18 cellular contexts compared by ENCODE assay signal in genomic region chr1:24688033-24688432, GRCh38. TPM values are rescaled to one million over a fixed set of nuclear protein-coding genes. Genes with fewer than 3 reads are reported as not detected.
DNase-seq lines count a peak whose midpoint lies in the region; TF ChIP-seq lines count a peak whose summit lies in the region.
"Had no signal": no experiment of that assay in that cellular context is flagged by ENCODE, and none has a peak within 500 bp of the region (broad histone marks: within the 10 kb centered on the region; RNA-seq: fewer than 3 reads in every experiment).

No MANE protein-coding gene starts in this region.

- H3K27me3 ChIP-seq in breast epithelium (no peaks in the 10 kb centered on the region), mammary epithelial cell (ENCODE audit: insufficient read depth, low read length) (no peaks in the 10 kb centered on the region), mesendoderm (ENCODE audit: insufficient read depth, low read length, poor library complexity) (no peaks in the 10 kb centered on the region), spleen (replicated peaks in 1 of 7) (no peaks in the 10 kb centered on the region)
- H3K27me3 ChIP-seq: SJSA1, uterus had no signal

- H2BK15ac ChIP-seq in mesendoderm (replicated peaks; ENCODE audit: low read depth): no peak overlapping the region

- H3K9me3 Mint-ChIP-seq in MCF 10A (ENCODE audit: unreplicated experiment): no peaks in the 10 kb centered on the region
- H3K9me3 Mint-ChIP-seq in progenitor cell of endocrine pancreas (ENCODE audit: low read depth): no peaks in the 10 kb centered on the region
- H3K9me3 Mint-ChIP-seq: activated B cell treated with CpG ODN at 0.5 μM for 24 hours; activated CD4-positive, alpha-beta T cell treated with anti-CD3 and anti-CD28 coated beads, Interleukin-2, amount 10 ng/mL, durations not matched to agents 7 days and 5 days; activated naive CD4-positive, alpha-beta T cell treated with anti-CD3 and anti-CD28 coated beads, Interleukin-2, amount 50 U/mL, for 72 hours; CD8-positive, alpha-beta T cell; naive B cell had no signal

- H3K79me1 ChIP-seq in mesendoderm (ENCODE audit: low read length): no peaks in the 10 kb centered on the region

- DNase-seq in MCF 10A (ENCODE audit: unreplicated experiment): no peak
- no peak for DNase-seq in breast epithelium (ENCODE audit: low spot score in 2 of 2)
- DNase-seq in mammary epithelial cell: no peak
- DNase-seq in mesendoderm: no peak
- DNase-seq in spleen: peak; percentile 17
- no peak for DNase-seq in NCI-H1694 treated with DMSO at 0.1 percent for 48 hours (lab: John Stamatoyannopoulos, UW)
- DNase-seq in progenitor cell of endocrine pancreas (ENCODE audit: low spot score, unreplicated experiment): no peak
- no peak for DNase-seq in NCI-H1436 (lab: John Stamatoyannopoulos, UW)
- DNase-seq: GOT3 had no signal

- peak overlapping the region; percentile 54 for H2AFZ ChIP-seq in mammary epithelial cell (ENCODE audit: low read depth, low read length)

- no peak overlapping the region for H2BK120ac ChIP-seq in mesendoderm (ENCODE audit: low read depth, low read length)

- POLR2A ChIA-PET in MCF 10A (lab: Yijun Ruan, JAX): interaction anchor here (0.6 to 1.9 kb wide), 9 partner anchors 44 to 543 kb away, joined by 3 to 15 read pairs (median 5); partner anchors contain the start of gene CLIC4

- dilution Hi-C loops in mammary epithelial cell (cut with HindIII; ENCODE audit: low sequenced_read_pairs): no loop called here

- H3K9me3 ChIP-seq in breast epithelium: no peaks in the 10 kb centered on the region
- H3K9me3 ChIP-seq in mammary epithelial cell (replicated peaks; ENCODE audit: insufficient read depth, low read length): no peaks in the 10 kb centered on the region
- no peaks in the 10 kb centered on the region for H3K9me3 ChIP-seq in spleen
- H3K9me3 ChIP-seq: SJSA1, uterus had no signal

- H3K27ac ChIP-seq in breast epithelium (no peak overlapping the region), mammary epithelial cell (ENCODE audit: insufficient read depth, low read depth, low read length) (no peak overlapping the region), mesendoderm (ENCODE audit: low read depth, low read length) (no peak overlapping the region), spleen (no peak overlapping the region)
- H3K27ac ChIP-seq: HL-60, SJSA1, skin epidermis, uterus had no signal

- peaks cover 14% of the 10 kb centered on the region for H3K4me1 Mint-ChIP-seq in MCF 10A (ENCODE audit: insufficient read depth, unreplicated experiment)
- H3K4me1 Mint-ChIP-seq in progenitor cell of endocrine pancreas (ENCODE audit: low read depth): peaks cover 4% of the 10 kb centered on the region

- TF ChIP-seq POLR2A in breast epithelium (IDR thresholded peaks at IDR 0.05) (no peak), spleen (IDR thresholded peaks at IDR 0.05) (no peak)

- H3K36me3 ChIP-seq in breast epithelium (no peaks in the 10 kb centered on the region), mammary epithelial cell (ENCODE audit: insufficient read depth, low read length) (no peaks in the 10 kb centered on the region), mesendoderm (ENCODE audit: control insufficient read depth, insufficient read depth, low read length) (no peaks in the 10 kb centered on the region), spleen (no peaks in the 10 kb centered on the region)
- H3K36me3 ChIP-seq: SJSA1, uterus had no signal

- H4K5ac ChIP-seq in mesendoderm (ENCODE audit: low read length): no peak overlapping the region

- H3K27me3 Mint-ChIP-seq in MCF 10A (ENCODE audit: insufficient read depth, unreplicated experiment) (no peaks in the 10 kb centered on the region), progenitor cell of endocrine pancreas (no peaks in the 10 kb centered on the region)
- H3K27me3 Mint-ChIP-seq: activated B cell treated with CpG ODN at 0.5 μM for 24 hours; activated CD4-positive, alpha-beta T cell treated with anti-CD3 and anti-CD28 coated beads, Interleukin-2, amount 10 ng/mL, durations not matched to agents 7 days and 5 days; naive B cell had no signal

- no peak overlapping the region for H3K9ac ChIP-seq in mammary epithelial cell (ENCODE audit: insufficient read depth, low read length)
- H3K9ac ChIP-seq in mesendoderm (ENCODE audit: low read length): no peak overlapping the region

- peak overlapping the region; percentile 25 for H3K56ac ChIP-seq in mesendoderm (ENCODE audit: low read length)

- in situ Hi-C loops in mammary epithelial cell (cut with MboI; ENCODE audit: low sequenced_read_pairs in 2 of 2): loop anchor here (5.0 kb wide), 1 partner anchor 139 kb away; no protein-coding TSS in a partner anchor

- peak overlapping the region; percentile 13 for H3K27ac Mint-ChIP-seq in MCF 10A (ENCODE audit: low read depth, unreplicated experiment)
- no peak overlapping the region for H3K27ac Mint-ChIP-seq in progenitor cell of endocrine pancreas
- H3K27ac Mint-ChIP-seq: activated naive CD4-positive, alpha-beta T cell treated with anti-CD3 and anti-CD28 coated beads, Interleukin-2, amount 50 U/mL, for 72 hours; CD8-positive, alpha-beta T cell had no signal

- no peaks in the 10 kb centered on the region for H4K20me1 ChIP-seq in mammary epithelial cell (ENCODE audit: insufficient read depth, low read length)

- 75% methylated on average over 2 of the region's 2 CpGs for WGBS in mammary epithelial cell (ENCODE audit: low coverage, missing lambda C conversion rate)
- WGBS in mesendoderm (ENCODE audit: extremely low coverage, insufficient coverage, low lambda C conversion rate): no CpG with 5 or more reads among the region's 2 CpGs
- 77 to 89% (median 88%) methylated on average over 2 of the region's 2 CpGs for WGBS in spleen, 5 donors

- H3K4me3 Mint-ChIP-seq in MCF 10A (ENCODE audit: unreplicated experiment): no peak overlapping the region
- H3K4me3 Mint-ChIP-seq in progenitor cell of endocrine pancreas (ENCODE audit: low read depth): no peak overlapping the region
- H3K4me3 Mint-ChIP-seq: activated B cell treated with CpG ODN at 0.5 μM for 24 hours; activated CD4-positive, alpha-beta T cell treated with anti-CD3 and anti-CD28 coated beads, Interleukin-2, amount 10 ng/mL, durations not matched to agents 7 days and 5 days; CD8-positive, alpha-beta T cell had no signal

- H3K36me3 Mint-ChIP-seq in MCF 10A (ENCODE audit: insufficient read depth, unreplicated experiment) (no peaks in the 10 kb centered on the region), progenitor cell of endocrine pancreas (ENCODE audit: insufficient read depth) (no peaks in the 10 kb centered on the region)
- H3K36me3 Mint-ChIP-seq: activated naive CD4-positive, alpha-beta T cell treated with anti-CD3 and anti-CD28 coated beads, Interleukin-2, amount 50 U/mL, for 72 hours; CD8-positive, alpha-beta T cell; naive B cell had no signal

- no peak overlapping the region for H3K23ac ChIP-seq in mesendoderm (ENCODE audit: low read length)

- no peak overlapping the region for H3K4me2 ChIP-seq in mammary epithelial cell (ENCODE audit: insufficient read depth, low read depth, low read length)
- no peak overlapping the region for H3K4me2 ChIP-seq in mesendoderm (ENCODE audit: low read length)

- no peak for TF ChIP-seq CTCF in MCF 10A (IDR thresholded peaks at IDR 0.05; ENCODE audit: unreplicated experiment)
- TF ChIP-seq CTCF in breast epithelium (IDR thresholded peaks at IDR 0.05): no peak
- no peak for TF ChIP-seq CTCF in mammary epithelial cell (conservative IDR thresholded peaks at IDR 0.05 in 1 of 2, IDR thresholded peaks at IDR 0.05 in 1 of 2; ENCODE audit: extremely low read depth in 1 of 2, insufficient read depth in 1 of 2, low read depth in 1 of 2, low read length in 2 of 2)
- no peak for TF ChIP-seq CTCF in spleen (IDR thresholded peaks at IDR 0.05 in 8 of 11, conservative IDR thresholded peaks at IDR 0.05 in 3 of 11)
- TF ChIP-seq CTCF in progenitor cell of endocrine pancreas (IDR thresholded peaks at IDR 0.05; ENCODE audit: unreplicated experiment): no peak

- H3K18ac ChIP-seq in mesendoderm (ENCODE audit: low read length): no peak overlapping the region

- no peak overlapping the region for H2BK5ac ChIP-seq in mesendoderm (ENCODE audit: low read length)

- H3K79me2 ChIP-seq in mammary epithelial cell (ENCODE audit: insufficient read depth, low read length): no peaks in the 10 kb centered on the region
- H3K79me2 ChIP-seq in mesendoderm (ENCODE audit: control insufficient read depth, insufficient read depth, low read length): no peaks in the 10 kb centered on the region

- no peak overlapping the region for H3K4ac ChIP-seq in mesendoderm (ENCODE audit: low read depth, low read length)

- H2AK5ac ChIP-seq in mesendoderm (ENCODE audit: low read length): peak overlapping the region; percentile 78

- CTCF ChIA-PET in MCF 10A (lab: Yijun Ruan, JAX): interaction anchor here (0.6 to 6.5 kb wide), 40 partner anchors 10 to 677 kb away, joined by 3 to 208 read pairs (median 5); partner anchors contain the start of gene CLIC4
- CTCF ChIA-PET in mammary epithelial cell (lab: Charles Lee; ENCODE audit: low non-redundant PET): interaction anchor here (0.5 to 1.8 kb wide), 7 partner anchors 17 to 210 kb away, joined by 3 to 12 read pairs (median 3); partner anchors contain the start of gene CLIC4

- H3K4me1 ChIP-seq in breast epithelium: no peaks in the 10 kb centered on the region
- H3K4me1 ChIP-seq in mammary epithelial cell (ENCODE audit: insufficient read depth, low read length): peaks cover 13% of the 10 kb centered on the region
- no peaks in the 10 kb centered on the region for H3K4me1 ChIP-seq in mesendoderm (ENCODE audit: control insufficient read depth, low read depth, low read length)
- H3K4me1 ChIP-seq in spleen: peaks cover 0 to 12% (median 7%) of the 10 kb centered on the region in 6 donors

- BruUV-seq in MCF 10A (replicated peaks; lab: Mats Ljungman, UMichigan) (no TSS peak), mammary epithelial cell (replicated peaks; lab: Mats Ljungman, UMichigan) (no TSS peak)

- intact Hi-C loops in MCF 10A (cut with micrococcal nuclease): loop anchor here (1.0 to 2.0 kb wide), 2 partner anchors 56 to 143 kb away; no protein-coding TSS in a partner anchor
- intact Hi-C loops in breast epithelium (cut with DNase I; ENCODE audit: low total_unique reads): loop anchor here (5.0 kb wide), 1 partner anchor 529 kb away; no protein-coding TSS in a partner anchor
- intact Hi-C loops in mammary epithelial cell (cut with micrococcal nuclease): loop anchor here (1.0 to 2.0 kb wide), 2 partner anchors 58 to 143 kb away; no protein-coding TSS in a partner anchor
- intact Hi-C loops in spleen (cut with DNase I; ENCODE audit: low total_unique reads): loop anchor here (2.0 kb wide), 1 partner anchor 141 kb away; no protein-coding TSS in a partner anchor

- H3K4me3 ChIP-seq in breast epithelium: no peak overlapping the region
- H3K4me3 ChIP-seq in mammary epithelial cell (replicated peaks in 1 of 3; ENCODE audit: insufficient read depth in 1 of 3, low read depth in 2 of 3, low read length in 3 of 3): no peak overlapping the region
- no peak overlapping the region for H3K4me3 ChIP-seq in mesendoderm (ENCODE audit: low read length)
- H3K4me3 ChIP-seq in spleen: no peak overlapping the region
- H3K4me3 ChIP-seq: SJSA1, skin epidermis, uterus had no signal

- H4K8ac ChIP-seq in mesendoderm (ENCODE audit: low read depth, low read length): no peak overlapping the region

RNA-seq across cellular contexts. Expression of gene SRRM1, which starts 44.9 kb away (rescaled TPM):
- total RNA-seq in MCF 10A (2022) (154 and 171 TPM in 2 replicates), breast epithelium (100 to 1,000 TPM in 2 of 3 donors, 10 to 100 TPM in 1; 96.3 to 134 (median 118) TPM), mammary epithelial cell (100 to 1,000 TPM in 1 of 2 donors, 10 to 100 TPM in 1; 56.0 to 146 TPM), spleen (100 to 1,000 TPM; 129 to 169 (median 150) TPM), progenitor cell of endocrine pancreas (197 and 199 TPM in 2 replicates)
- polyA plus RNA-seq in mammary epithelial cell (67.2 TPM), spleen (10 to 100 TPM; 25.6 to 42.2 (median 41.8) TPM)
- polyA minus RNA-seq in mammary epithelial cell: 97.4 TPM
- polyA plus RNA-seq in mesendoderm (2013, experiment 1 of 2): 308 TPM
- 317 TPM for polyA plus RNA-seq in mesendoderm (2013, experiment 2 of 2)

RNA-seq across cellular contexts. Expression of gene CLIC4, which starts 57.2 kb away (rescaled TPM):
- total RNA-seq in MCF 10A (2022) (242 and 281 TPM in 2 replicates), breast epithelium (100 to 1,000 TPM; 162 to 217 (median 196) TPM), mammary epithelial cell (100 to 1,000 TPM; 212 to 547 TPM), spleen (10 to 100 TPM; 60.9 to 99.6 (median 73.8) TPM), progenitor cell of endocrine pancreas (90.4 TPM in 2 replicates)
- polyA plus RNA-seq in mammary epithelial cell (118 TPM), spleen (10 to 100 TPM; 17.0 to 32.2 (median 27.0) TPM)
- polyA minus RNA-seq in mammary epithelial cell: 140 TPM
- polyA plus RNA-seq in mesendoderm (2013, experiment 1 of 2): 150 TPM
- 151 TPM for polyA plus RNA-seq in mesendoderm (2013, experiment 2 of 2)
